Comparison of ENCODE assay signal across 15 cellular contexts in the genomic region with DNA sequence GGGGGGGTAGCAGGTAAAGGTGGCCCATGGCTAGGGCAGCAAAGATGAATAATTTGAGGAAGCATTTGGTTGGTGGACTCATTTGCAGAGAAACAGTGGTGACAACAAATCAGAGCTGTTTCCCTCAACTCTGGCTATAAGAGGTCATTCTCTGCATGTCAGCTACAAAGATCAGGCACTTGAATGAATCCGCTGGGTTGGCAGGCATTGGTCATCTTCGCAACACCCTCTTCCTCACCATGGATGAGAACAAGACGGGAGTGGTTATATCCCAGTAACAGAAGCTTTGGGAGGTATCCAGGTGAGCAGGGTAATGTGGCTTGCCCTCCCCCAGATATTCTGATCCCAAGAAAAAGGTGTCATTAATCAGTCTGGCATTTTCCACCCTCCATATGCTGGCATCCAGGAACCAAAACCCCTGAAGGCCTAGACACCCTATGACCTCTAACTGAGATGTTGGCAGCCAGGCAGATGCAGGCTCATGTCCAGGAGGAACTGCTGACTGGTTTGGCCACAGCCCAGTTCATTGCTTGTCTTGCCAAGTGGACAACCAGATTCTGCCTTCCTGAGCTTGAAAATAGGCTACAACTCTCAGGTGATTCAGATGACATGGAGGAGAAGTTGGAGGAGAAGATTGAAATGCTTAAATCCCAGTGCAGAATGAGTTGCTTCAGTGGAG.
DNase-seq lines count a peak whose midpoint lies in the region; ATAC-seq lines count a peak whose summit lies in the region.
"Had no signal": no experiment of that assay in that cellular context is flagged by ENCODE, and none has a peak within 500 bp of the region (broad histone marks: within the 10 kb centered on the region; RNA-seq: fewer than 3 reads in every experiment).

No MANE protein-coding gene starts in this region.

- DNase-seq in NCI-H446 (lab: John Stamatoyannopoulos, UW) (peak; percentile 16 to 74), cerebellum (ENCODE audit: low spot score) (peak; percentile 54), left lobe of liver (ENCODE audit: low spot score) (peak; percentile 90), stromal cell of bone marrow (ENCODE audit: low read depth) (peak; percentile 34), NOMO-1 (lab: John Stamatoyannopoulos, UW; ENCODE audit: unreplicated experiment in 2 of 2) (no peak), NCI-H1930 (lab: John Stamatoyannopoulos, UW) (no peak), NCI-H2171 treated with DMSO at 0.1 percent for 48 hours (lab: John Stamatoyannopoulos, UW) (no peak)
- DNase-seq in activated CD4-positive, alpha-beta T cell treated with anti-CD3 and anti-CD28 coated beads for 1 hour: no peak
- DNase-seq: AML-193; Caco-2; effector CD8-positive, alpha-beta T cell; NCI-H1436 treated with DMSO at 0.1 percent for 48 hours; NCI-H345; stimulated activated CD4-positive, alpha-beta T cell treated with anti-CD3 and anti-CD28 coated beads, Interleukin-2, amount 100 ng/mL, for 24 hours had no signal

- ATAC-seq in left lobe of liver: peak; percentile 94
- ATAC-seq: activated T-helper 17 cell treated with anti-CD3 and anti-CD28 coated beads, Interleukin-2, amount 50 U/mL, for 72 hours had no signal

Comparison
In these comparisons a context has a peak if more than half of its experiments do, and no peak if none do; other contexts are left out.
1. DNase-seq: peak in NCI-H446 (2 of 2), cerebellum (single experiment), left lobe of liver (single experiment) and stromal cell of bone marrow (single experiment); none in NOMO-1 (0 of 2), activated CD4-positive, alpha-beta T cell treated with anti-CD3 and anti-CD28 coated beads for 1 hour (single experiment), NCI-H1930 (0 of 2) and NCI-H2171 treated with DMSO at 0.1 percent for 48 hours (single experiment).